ENCODE assay signal across 17 cellular contexts in genomic region chr1:85596947-85597346, GRCh38. TPM values are rescaled to one million over a fixed set of nuclear protein-coding genes. Genes with fewer than 3 reads are reported as not detected.
"Had no signal": no experiment of that assay in that cellular context is flagged by ENCODE, and none has a peak within 500 bp of the region (broad histone marks: within the 10 kb centered on the region; RNA-seq: fewer than 3 reads in every experiment).

No MANE protein-coding gene starts in this region.

- H3K4me3 ChIP-seq: coronary artery, esophagus squamous epithelium, mucosa of descending colon, testis, tibial nerve, upper lobe of right lung, vagina had no signal

- H3K9me3 ChIP-seq: esophagus squamous epithelium, mucosa of descending colon, neutrophil, testis, vagina had no signal

- H3K36me3 ChIP-seq: esophagus squamous epithelium, neutrophil, tibial nerve, upper lobe of right lung, vagina had no signal

- H3K27ac ChIP-seq: coronary artery, esophagus squamous epithelium, neutrophil, testis, tibial nerve, upper lobe of right lung, vagina had no signal

- H3K4me1 Mint-ChIP-seq: naive thymus-derived CD8-positive, alpha-beta T cell; stimulated activated naive B cell treated with anti-CD40 and anti-IgM and Interleukin-4, amounts not matched to agents 10 μg/mL and 1 μg/mL and 100 μg/mL, for 72 hours; stimulated activated naive CD8-positive, alpha-beta T cell treated with anti-CD3 and anti-CD28 coated beads, Interleukin-15, amount 100 ng/mL, for 72 hours had no signal

- H3K4me3 Mint-ChIP-seq: naive thymus-derived CD8-positive, alpha-beta T cell; stimulated activated naive B cell treated with anti-CD40 and anti-IgM and Interleukin-4, amounts not matched to agents 10 μg/mL and 1 μg/mL and 100 μg/mL, for 72 hours; stimulated activated naive CD8-positive, alpha-beta T cell treated with anti-CD3 and anti-CD28 coated beads, Interleukin-15, amount 100 ng/mL, for 72 hours had no signal

- DNase-seq: effector memory CD4-positive, alpha-beta T cell; esophagus squamous epithelium; foreskin fibroblast; kidney glomerular epithelial cell; mucosa of descending colon; naive thymus-derived CD8-positive, alpha-beta T cell; stimulated activated CD4-positive, alpha-beta T cell treated with anti-CD3 and anti-CD28 coated beads, Interleukin-2, amount 100 ng/mL, for 24 hours; stimulated activated CD4-positive, alpha-beta T cell treated with anti-CD3 and anti-CD28 coated beads, Interleukin-4, amount 100 ng/mL, for 4 hours; stimulated activated naive B cell treated with anti-CD40 and anti-IgM and Interleukin-4, amounts not matched to agents 10 μg/mL and 1 μg/mL and 100 μg/mL, for 72 hours; stimulated activated naive CD8-positive, alpha-beta T cell treated with anti-CD3 and anti-CD28 coated beads, Interleukin-15, amount 100 ng/mL, for 72 hours; testis; upper lobe of right lung had no signal

- H3K27ac Mint-ChIP-seq: naive thymus-derived CD8-positive, alpha-beta T cell; stimulated activated naive B cell treated with anti-CD40 and anti-IgM and Interleukin-4, amounts not matched to agents 10 μg/mL and 1 μg/mL and 100 μg/mL, for 72 hours; stimulated activated naive CD8-positive, alpha-beta T cell treated with anti-CD3 and anti-CD28 coated beads, Interleukin-15, amount 100 ng/mL, for 72 hours had no signal

- H3K4me1 ChIP-seq: testis, tibial nerve, upper lobe of right lung, vagina had no signal

- H3K27me3 ChIP-seq: esophagus squamous epithelium, neutrophil, testis, tibial nerve, upper lobe of right lung, vagina had no signal

- ATAC-seq: mucosa of descending colon; naive thymus-derived CD8-positive, alpha-beta T cell; sciatic nerve; stimulated activated naive B cell treated with anti-CD40 and anti-IgM and Interleukin-4, amounts not matched to agents 10 μg/mL and 1 μg/mL and 100 μg/mL, for 72 hours; stimulated activated naive CD8-positive, alpha-beta T cell treated with anti-CD3 and anti-CD28 coated beads, Interleukin-15, amount 100 ng/mL, for 72 hours; upper lobe of right lung had no signal

- H3K27me3 Mint-ChIP-seq: naive thymus-derived CD8-positive, alpha-beta T cell had no signal

RNA-seq across cellular contexts. Expression of gene CCN1, which starts 16.4 kb away (rescaled TPM):
- total RNA-seq: naive thymus-derived CD8-positive, alpha-beta T cell had no signal
- polyA plus RNA-seq: naive thymus-derived CD8-positive, alpha-beta T cell had no signal
